In the genomic region with DNA sequence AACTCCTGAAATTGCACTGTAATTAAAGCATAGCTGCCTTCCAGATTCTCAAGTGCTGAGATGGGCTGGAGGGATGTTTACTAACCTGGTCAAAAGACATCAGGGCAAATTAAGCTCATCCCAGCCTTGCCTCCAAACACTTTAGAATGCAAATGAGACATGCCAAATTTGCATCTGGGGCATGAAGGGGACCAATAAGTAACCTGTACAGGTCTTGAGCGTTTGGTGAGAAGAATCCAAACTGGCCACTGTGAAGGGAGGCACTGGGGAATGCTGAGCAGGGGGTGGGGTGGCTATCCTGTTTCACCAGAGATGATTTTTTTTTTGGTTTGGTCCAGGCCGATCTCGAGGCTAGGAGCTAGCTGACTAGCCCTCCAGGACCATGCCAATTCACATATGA, we compare ENCODE assay signal across 8 cellular contexts. TPM values are rescaled to one million over a fixed set of nuclear protein-coding genes. Genes with fewer than 3 reads are reported as not detected.
DNase-seq lines count a peak whose midpoint lies in the region; ATAC-seq and TF ChIP-seq lines count a peak whose summit lies in the region.

No MANE protein-coding gene starts in this region.

- peak overlapping the region; percentile 100 for H3K27ac Mint-ChIP-seq in WTC11

- H3K9me3 Mint-ChIP-seq in WTC11 = no peaks in the 10 kb centered on the region

- H3K4me1 ChIP-seq in BLaER1 treated with 17β-estradiol and CSF1 and Interleukin-3, amounts not matched to agents 10 nM and 100 nM = peaks cover 23 to 51% (median 45%) of the 10 kb centered on the region in 10 experiments
- H3K4me1 ChIP-seq in parathyroid adenoma (no peaks in the 10 kb centered on the region), adrenal gland (replicated peaks in 1 of 2) (peaks cover 0 to 5% of the 10 kb centered on the region in 2 donors)

- POLR2A ChIA-PET in WTC11 (lab: Charles Lee) = interaction anchor here (0.6 to 2.7 kb wide), 9 partner anchors 9 to 111 kb away, joined by 3 to 15 read pairs (median 5); a partner anchor contains a TSS

- H3K27me3 Mint-ChIP-seq in WTC11 (ENCODE audit: low read depth) = no peaks in the 10 kb centered on the region

- no peak for TF ChIP-seq POLR2A in adrenal gland (IDR thresholded peaks at IDR 0.05)

- WGBS in adrenal gland, 4 donors = 24 to 41% (median 30%) methylated on average over 3 of the region's 3 CpGs

- peak overlapping the region; percentile 73 for H2AFZ ChIP-seq in parathyroid adenoma

- peaks cover 14% of the 10 kb centered on the region for H3K36me3 Mint-ChIP-seq in WTC11

- TF ChIP-seq CTCF in WTC11 (IDR thresholded peaks at IDR 0.05) = no peak
- TF ChIP-seq CTCF in parathyroid adenoma (IDR thresholded peaks at IDR 0.05) = no peak
- no peak for TF ChIP-seq CTCF in adrenal gland (IDR thresholded peaks at IDR 0.05)

- CTCF ChIA-PET in WTC11 (lab: Charles Lee) = interaction anchor here (0.7 to 6.9 kb wide), 18 partner anchors 10 to 244 kb away, joined by 3 to 80 read pairs (median 4); no protein-coding TSS in a partner anchor

- no peaks in the 10 kb centered on the region for H3K36me3 ChIP-seq in BLaER1 treated with 17β-estradiol and CSF1 and Interleukin-3, amounts not matched to agents 10 nM and 100 nM
- no peaks in the 10 kb centered on the region for H3K36me3 ChIP-seq in parathyroid adenoma (ENCODE audit: control insufficient read depth, insufficient read depth, low read length)
- H3K36me3 ChIP-seq in adrenal gland (replicated peaks in 1 of 2) = no peaks in the 10 kb centered on the region

- H3K9me3 ChIP-seq in BLaER1 treated with 17β-estradiol and CSF1 and Interleukin-3, amounts not matched to agents 10 nM and 100 nM (replicated peaks in 1 of 11) = no peaks in the 10 kb centered on the region
- H3K9me3 ChIP-seq in parathyroid adenoma (ENCODE audit: control insufficient read depth, low read length) (no peaks in the 10 kb centered on the region), adrenal gland (replicated peaks in 1 of 3) (no peaks in the 10 kb centered on the region)

- H3K9ac ChIP-seq in BLaER1 treated with 17β-estradiol and CSF1 and Interleukin-3, amounts not matched to agents 10 nM and 100 nM = peak overlapping the region; percentile 14 to 70 (median 27); a peak in 13 of 22 replicates
- no peak overlapping the region for H3K9ac ChIP-seq in parathyroid adenoma

- ATAC-seq in GM19023 (IDR thresholded peaks at IDR 0.05; ENCODE audit: unreplicated experiment) (peak; percentile 49), HG03108 (IDR thresholded peaks at IDR 0.05; ENCODE audit: unreplicated experiment) (peak; percentile 41), WTC11 (peak; percentile 8)

- H3K4me3 Mint-ChIP-seq in WTC11 = peak overlapping the region; percentile 55

- no peaks in the 10 kb centered on the region for H3K79me2 ChIP-seq in parathyroid adenoma

- peak; percentile 25 for DNase-seq in WTC11 (ENCODE audit: low spot score)
- no peak for DNase-seq in adrenal gland
- DNase-seq in GM19238 (ENCODE audit: insufficient read length, low spot score) = no peak
- no peak for DNase-seq in activated CD4-positive, alpha-beta T cell treated with anti-CD3 and anti-CD28 coated beads for 4 hours

- H3K4me1 Mint-ChIP-seq in WTC11 = peaks cover 67% of the 10 kb centered on the region

- no peaks in the 10 kb centered on the region for H3K27me3 ChIP-seq in BLaER1 treated with 17β-estradiol and CSF1 and Interleukin-3, amounts not matched to agents 10 nM and 100 nM
- no peaks in the 10 kb centered on the region for H3K27me3 ChIP-seq in parathyroid adenoma (ENCODE audit: control insufficient read depth, insufficient read depth, low read length)
- H3K27me3 ChIP-seq in adrenal gland = no peaks in the 10 kb centered on the region

- peak overlapping the region; percentile 80 to 98 (median 93) for H3K4me2 ChIP-seq in BLaER1 treated with 17β-estradiol and CSF1 and Interleukin-3, amounts not matched to agents 10 nM and 100 nM
- H3K4me2 ChIP-seq in parathyroid adenoma (ENCODE audit: low read length) = peak overlapping the region; percentile 66

- no peak overlapping the region for H3K4me3 ChIP-seq in BLaER1 treated with 17β-estradiol and CSF1 and Interleukin-3, amounts not matched to agents 10 nM and 100 nM
- H3K4me3 ChIP-seq in parathyroid adenoma (ENCODE audit: low read depth, low read length) (peak overlapping the region; percentile 43), adrenal gland (peak overlapping the region in 1 of 4 donors; percentile 25)

- no peaks in the 10 kb centered on the region for H4K20me1 ChIP-seq in BLaER1 treated with 17β-estradiol and CSF1 and Interleukin-3, amounts not matched to agents 10 nM and 100 nM

- intact Hi-C loops in adrenal gland (cut with DNase I) = no loop called here

- peak overlapping the region; percentile 27 to 80 (median 67); a peak in 20 of 22 replicates for H3K27ac ChIP-seq in BLaER1 treated with 17β-estradiol and CSF1 and Interleukin-3, amounts not matched to agents 10 nM and 100 nM
- peak overlapping the region; percentile 1 for H3K27ac ChIP-seq in parathyroid adenoma
- peak overlapping the region in 1 of 5 donors; percentile 21 for H3K27ac ChIP-seq in adrenal gland

TF ChIP-seq in WTC11, 78 proteins besides CTCF, POLR2A, EP300 and RAD21 (continues in another document):
- TF ChIP-seq NFE2L1 (CRISPR knock-in tag; IDR thresholded peaks at IDR 0.05) = no peak
- TF ChIP-seq MYBL2 (CRISPR knock-in tag; IDR thresholded peaks at IDR 0.05) = no peak
- TF ChIP-seq RELA (CRISPR knock-in tag; IDR thresholded peaks at IDR 0.05; ENCODE audit: borderline replicate concordance) = no peak
- no peak for TF ChIP-seq TEAD1 (CRISPR knock-in tag; IDR thresholded peaks at IDR 0.05)
- TF ChIP-seq, protein P1, sequence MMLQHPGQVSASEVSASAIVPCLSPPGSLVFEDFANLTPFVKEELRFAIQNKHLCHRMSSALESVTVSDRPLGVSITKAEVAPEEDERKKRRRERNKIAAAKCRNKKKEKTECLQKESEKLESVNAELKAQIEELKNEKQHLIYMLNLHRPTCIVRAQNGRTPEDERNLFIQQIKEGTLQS (CRISPR knock-in tag; conservative IDR thresholded peaks at IDR 0.05) = no peak
- TF ChIP-seq, protein P2, sequence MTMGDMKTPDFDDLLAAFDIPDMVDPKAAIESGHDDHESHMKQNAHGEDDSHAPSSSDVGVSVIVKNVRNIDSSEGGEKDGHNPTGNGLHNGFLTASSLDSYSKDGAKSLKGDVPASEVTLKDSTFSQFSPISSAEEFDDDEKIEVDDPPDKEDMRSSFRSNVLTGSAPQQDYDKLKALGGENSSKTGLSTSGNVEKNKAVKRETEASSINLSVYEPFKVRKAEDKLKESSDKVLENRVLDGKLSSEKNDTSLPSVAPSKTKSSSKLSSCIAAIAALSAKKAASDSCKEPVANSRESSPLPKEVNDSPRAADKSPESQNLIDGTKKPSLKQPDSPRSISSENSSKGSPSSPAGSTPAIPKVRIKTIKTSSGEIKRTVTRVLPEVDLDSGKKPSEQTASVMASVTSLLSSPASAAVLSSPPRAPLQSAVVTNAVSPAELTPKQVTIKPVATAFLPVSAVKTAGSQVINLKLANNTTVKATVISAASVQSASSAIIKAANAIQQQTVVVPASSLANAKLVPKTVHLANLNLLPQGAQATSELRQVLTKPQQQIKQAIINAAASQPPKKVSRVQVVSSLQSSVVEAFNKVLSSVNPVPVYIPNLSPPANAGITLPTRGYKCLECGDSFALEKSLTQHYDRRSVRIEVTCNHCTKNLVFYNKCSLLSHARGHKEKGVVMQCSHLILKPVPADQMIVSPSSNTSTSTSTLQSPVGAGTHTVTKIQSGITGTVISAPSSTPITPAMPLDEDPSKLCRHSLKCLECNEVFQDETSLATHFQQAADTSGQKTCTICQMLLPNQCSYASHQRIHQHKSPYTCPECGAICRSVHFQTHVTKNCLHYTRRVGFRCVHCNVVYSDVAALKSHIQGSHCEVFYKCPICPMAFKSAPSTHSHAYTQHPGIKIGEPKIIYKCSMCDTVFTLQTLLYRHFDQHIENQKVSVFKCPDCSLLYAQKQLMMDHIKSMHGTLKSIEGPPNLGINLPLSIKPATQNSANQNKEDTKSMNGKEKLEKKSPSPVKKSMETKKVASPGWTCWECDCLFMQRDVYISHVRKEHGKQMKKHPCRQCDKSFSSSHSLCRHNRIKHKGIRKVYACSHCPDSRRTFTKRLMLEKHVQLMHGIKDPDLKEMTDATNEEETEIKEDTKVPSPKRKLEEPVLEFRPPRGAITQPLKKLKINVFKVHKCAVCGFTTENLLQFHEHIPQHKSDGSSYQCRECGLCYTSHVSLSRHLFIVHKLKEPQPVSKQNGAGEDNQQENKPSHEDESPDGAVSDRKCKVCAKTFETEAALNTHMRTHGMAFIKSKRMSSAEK (CRISPR knock-in tag; IDR thresholded peaks at IDR 0.05; ENCODE audit: borderline replicate concordance) = no peak
- TF ChIP-seq, protein P3, sequence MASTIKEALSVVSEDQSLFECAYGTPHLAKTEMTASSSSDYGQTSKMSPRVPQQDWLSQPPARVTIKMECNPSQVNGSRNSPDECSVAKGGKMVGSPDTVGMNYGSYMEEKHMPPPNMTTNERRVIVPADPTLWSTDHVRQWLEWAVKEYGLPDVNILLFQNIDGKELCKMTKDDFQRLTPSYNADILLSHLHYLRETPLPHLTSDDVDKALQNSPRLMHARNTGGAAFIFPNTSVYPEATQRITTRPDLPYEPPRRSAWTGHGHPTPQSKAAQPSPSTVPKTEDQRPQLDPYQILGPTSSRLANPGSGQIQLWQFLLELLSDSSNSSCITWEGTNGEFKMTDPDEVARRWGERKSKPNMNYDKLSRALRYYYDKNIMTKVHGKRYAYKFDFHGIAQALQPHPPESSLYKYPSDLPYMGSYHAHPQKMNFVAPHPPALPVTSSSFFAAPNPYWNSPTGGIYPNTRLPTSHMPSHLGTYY (CRISPR knock-in tag; IDR thresholded peaks at IDR 0.05) = no peak
- TF ChIP-seq FOXK1 (CRISPR knock-in tag; IDR thresholded peaks at IDR 0.05) = no peak
- TF ChIP-seq ZNF138 (CRISPR knock-in tag; conservative IDR thresholded peaks at IDR 0.05) = no peak
- no peak for TF ChIP-seq OVOL2 (CRISPR knock-in tag; IDR thresholded peaks at IDR 0.05; ENCODE audit: borderline replicate concordance)
- TF ChIP-seq FOXJ3 (CRISPR knock-in tag; IDR thresholded peaks at IDR 0.05; ENCODE audit: borderline replicate concordance) = no peak

RNA-seq across cellular contexts. Expression of a gene that starts 38.3 kb away (rescaled TPM):
- total RNA-seq in WTC11 (2021) (20.0 to 22.3 TPM (median 21.6 TPM) in 3 replicates), adrenal gland (10 to 100 TPM; 11.2 to 58.2 (median 19.7) TPM)
- 10 to 100 TPM; 10.7 to 25.6 (median 13.2) TPM for polyA plus RNA-seq in adrenal gland
